In genomic region chr11:74321487-74322188, GRCh38 we compare ENCODE assay signal across 8 cellular contexts. TPM values are rescaled to one million over a fixed set of nuclear protein-coding genes. Genes with fewer than 3 reads are reported as not detected.
A peak's percentile ranks its signal among the peaks of the same experiment; 100 is the strongest.
DNase-seq lines count a peak whose midpoint lies in the region; ATAC-seq and TF ChIP-seq lines count a peak whose summit lies in the region.

No MANE protein-coding gene starts in this region.

- peaks cover 9 to 49% (median 33%) of the 10 kb centered on the region in 9 donors for H3K4me1 ChIP-seq in heart right ventricle

- H3K27ac ChIP-seq in heart right ventricle, result peak overlapping the region in 2 of 10 donors; percentile 19 to 48

- intact Hi-C loops in heart right ventricle (cut with DNase I), result loop anchor here in 6 of 10 donors (2.0 to 10.0 kb wide), 3 partner anchors 64 to 67 kb away; no protein-coding TSS in a partner anchor

- POLR2A ChIA-PET in activated CD4-positive, alpha-beta T cell treated with anti-CD3 and anti-CD28 coated beads, Interleukin-2, amount 10 ng/mL, durations not matched to agents 7 days and 5 days (lab: Charles Lee), result no interaction called here

- CTCF ChIA-PET in activated CD4-positive, alpha-beta T cell treated with anti-CD3 and anti-CD28 coated beads, Interleukin-2, amount 10 ng/mL, durations not matched to agents 7 days and 5 days (lab: Charles Lee), result interaction anchor here (0.5 to 1.9 kb wide), 10 partner anchors 13 to 1018 kb away, joined by 3 to 7 read pairs (median 3); no protein-coding TSS in a partner anchor

- H3K27me3 ChIP-seq in heart right ventricle, result no peaks in the 10 kb centered on the region

- no peak overlapping the region for H3K4me3 Mint-ChIP-seq in activated CD4-positive, alpha-beta T cell treated with anti-CD3 and anti-CD28 coated beads, Interleukin-2, amount 10 ng/mL, durations not matched to agents 7 days and 5 days

- no peaks in the 10 kb centered on the region for H3K36me3 ChIP-seq in heart right ventricle

- peaks cover 13% of the 10 kb centered on the region for H3K9me3 Mint-ChIP-seq in activated CD4-positive, alpha-beta T cell treated with anti-CD3 and anti-CD28 coated beads, Interleukin-2, amount 10 ng/mL, durations not matched to agents 7 days and 5 days

- DNase-seq in DMS 273 (lab: John Stamatoyannopoulos, UW; ENCODE audit: unreplicated experiment), result peak; percentile 43
- no peak for DNase-seq in DMS 273 treated with DMSO at 0.1 percent for 48 hours (lab: John Stamatoyannopoulos, UW)
- DNase-seq in NAMALWA (ENCODE audit: low spot score), result peak; percentile 15
- DNase-seq in activated CD4-positive, alpha-beta T cell treated with anti-CD3 and anti-CD28 coated beads, Interleukin-2, amount 10 ng/mL, durations not matched to agents 7 days and 5 days, result peak; percentile 39
- peak in 1 of 2 donors; percentile 29 for DNase-seq in heart right ventricle
- peak; percentile 32 for DNase-seq in stimulated activated naive CD8-positive, alpha-beta T cell treated with anti-CD3 and anti-CD28 coated beads, Interleukin-15, Interleukin-2, amounts not matched to agents 100 U/mL and 50 U/mL, for 24 hours

- H3K4me1 Mint-ChIP-seq in activated CD4-positive, alpha-beta T cell treated with anti-CD3 and anti-CD28 coated beads, Interleukin-2, amount 10 ng/mL, durations not matched to agents 7 days and 5 days, result no peaks in the 10 kb centered on the region

- H3K27me3 Mint-ChIP-seq in activated CD4-positive, alpha-beta T cell treated with anti-CD3 and anti-CD28 coated beads, Interleukin-2, amount 10 ng/mL, durations not matched to agents 7 days and 5 days, result peaks cover 18% of the 10 kb centered on the region

- peak; percentile 11 to 65 (median 52) for TF ChIP-seq CTCF in heart right ventricle (IDR thresholded peaks at IDR 0.05)

- ATAC-seq in heart right ventricle (peak in 5 of 8 donors; percentile 21 to 44 (median 42)), HG03439 (IDR thresholded peaks at IDR 0.05; ENCODE audit: unreplicated experiment) (no peak), HG02759 (IDR thresholded peaks at IDR 0.05; ENCODE audit: unreplicated experiment) (no peak)
- ATAC-seq in stimulated activated naive CD8-positive, alpha-beta T cell treated with anti-CD3 and anti-CD28 coated beads, Interleukin-15, Interleukin-2, amounts not matched to agents 100 U/mL and 50 U/mL, for 24 hours, result no peak

- H3K4me3 ChIP-seq in heart right ventricle, result no peak overlapping the region

- peaks cover 4% of the 10 kb centered on the region for H3K36me3 Mint-ChIP-seq in activated CD4-positive, alpha-beta T cell treated with anti-CD3 and anti-CD28 coated beads, Interleukin-2, amount 10 ng/mL, durations not matched to agents 7 days and 5 days (ENCODE audit: low read depth)

- no peak overlapping the region for H3K27ac Mint-ChIP-seq in activated CD4-positive, alpha-beta T cell treated with anti-CD3 and anti-CD28 coated beads, Interleukin-2, amount 10 ng/mL, durations not matched to agents 7 days and 5 days

- 33% methylated on average over 10 of the region's 10 CpGs for WGBS in heart right ventricle, 2 donors

- peaks cover 0 to 32% (median 7%) of the 10 kb centered on the region in 11 donors for H3K9me3 ChIP-seq in heart right ventricle

RNA-seq across cellular contexts. Expression of gene P4HA3, which starts 10.2 kb away (rescaled TPM):
- not detected for total RNA-seq in activated CD4-positive, alpha-beta T cell treated with anti-CD3 and anti-CD28 coated beads, Interleukin-2, amount 10 ng/mL, durations not matched to agents 7 days and 5 days
- under 1 TPM in 4 of 10 donors, not detected in 6; 0.13 to 0.76 (median 0.29) TPM for total RNA-seq in heart right ventricle
- polyA plus RNA-seq in heart right ventricle, result under 1 TPM; 0.15 to 0.59 TPM

Comparison
In these comparisons a context has a peak if more than half of its experiments do, and no peak if none do; other contexts are left out.
1. ATAC-seq: peak in heart right ventricle (5 of 8); none in stimulated activated naive CD8-positive, alpha-beta T cell treated with anti-CD3 and anti-CD28 coated beads, Interleukin-15, Interleukin-2, amounts not matched to agents 100 U/mL and 50 U/mL, for 24 hours (single experiment), HG03439 (single experiment) and HG02759 (single experiment).